ENCODE assay signal across 1 cellular context in the genomic region with DNA sequence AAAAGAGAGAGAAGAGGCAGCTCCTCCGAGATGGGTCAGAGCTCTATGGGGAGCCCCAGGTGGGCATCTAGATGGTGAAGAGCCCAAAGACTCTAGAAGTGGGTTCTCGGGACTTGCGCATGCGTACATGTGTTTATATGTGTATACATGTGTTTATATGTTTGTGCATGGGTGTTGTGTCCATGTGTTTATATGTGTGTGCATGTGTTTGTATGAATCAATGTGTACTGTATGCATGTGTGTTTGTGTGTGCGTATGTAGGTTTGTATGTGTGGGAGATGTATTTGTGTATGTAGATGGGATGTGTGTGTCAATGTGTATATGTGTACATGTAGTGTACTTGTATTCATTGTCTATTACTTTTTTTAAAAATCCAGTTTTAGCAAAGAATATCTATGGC.
TF ChIP-seq lines count a peak whose summit lies in the region.

No MANE protein-coding gene starts in this region.

TF ChIP-seq in IMR-90, 13 proteins besides CTCF, POLR2A, EP300 and RAD21 (continued from another document):
- TF ChIP-seq ELK1 (IDR thresholded peaks at IDR 0.05; ENCODE audit: borderline replicate concordance, low read depth, low read length): no peak
- no peak for TF ChIP-seq MAZ (IDR thresholded peaks at IDR 0.05; ENCODE audit: borderline replicate concordance, low read depth, low read length)
- no peak for TF ChIP-seq USF2 (IDR thresholded peaks at IDR 0.05; ENCODE audit: low read depth, low read length)
- TF ChIP-seq RCOR1 (IDR thresholded peaks at IDR 0.05; ENCODE audit: insufficient replicate concordance, low read length): no peak
- TF ChIP-seq CEBPB (IDR thresholded peaks at IDR 0.05; ENCODE audit: low read depth, low read length): no peak
- TF ChIP-seq NFE2L2 (IDR thresholded peaks at IDR 0.05; ENCODE audit: low read depth, low read length): no peak
- TF ChIP-seq CHD1 (IDR thresholded peaks at IDR 0.05; ENCODE audit: low read depth, low read length): no peak
- TF ChIP-seq SMC3 (IDR thresholded peaks at IDR 0.05; ENCODE audit: low read depth, low read length): no peak
- no peak for TF ChIP-seq MAFK (IDR thresholded peaks at IDR 0.05; ENCODE audit: low read depth, low read length)
- no peak for TF ChIP-seq FOS (IDR thresholded peaks at IDR 0.05; ENCODE audit: low read depth, low read length)
- TF ChIP-seq RFX5 (IDR thresholded peaks at IDR 0.05; ENCODE audit: low read depth, low read length): no peak
